ENCODE assay signal across 23 cellular contexts in genomic region chr10:100807241-100808050, GRCh38.
A peak's percentile ranks its signal among the peaks of the same experiment; 100 is the strongest.
DNase-seq lines count a peak whose midpoint lies in the region; ATAC-seq, FAIRE-seq and TF ChIP-seq lines count a peak whose summit lies in the region.
"Had no signal": no experiment of that assay in that cellular context is flagged by ENCODE, and none has a peak within 500 bp of the region (broad histone marks: within the 10 kb centered on the region; RNA-seq: fewer than 3 reads in every experiment).

No MANE protein-coding gene starts in this region.

- H3K9ac ChIP-seq in HepG2 (ENCODE audit: insufficient read depth, low read depth, low read length) = no peak overlapping the region
- H3K9ac ChIP-seq: GM23248, KMS-11 had no signal

- H3K4me2 ChIP-seq in HepG2 (ENCODE audit: low read depth, low read length) (no peak overlapping the region), osteoblast (ENCODE audit: insufficient read depth, low read length) (no peak overlapping the region)
- H3K4me2 ChIP-seq: KMS-11 had no signal

- no peaks in the 10 kb centered on the region for H3K4me1 ChIP-seq in HepG2 (ENCODE audit: insufficient read depth, low read length)
- H3K4me1 ChIP-seq in right lobe of liver = no peaks in the 10 kb centered on the region
- no peaks in the 10 kb centered on the region for H3K4me1 ChIP-seq in osteoblast (ENCODE audit: insufficient read depth, low read length)
- H3K4me1 ChIP-seq in upper lobe of right lung = no peaks in the 10 kb centered on the region
- H3K4me1 ChIP-seq: Peyer's patch had no signal

- H3K79me2 ChIP-seq in HepG2 (ENCODE audit: insufficient read depth, low read length) (no peaks in the 10 kb centered on the region), osteoblast (ENCODE audit: insufficient read depth, low read length) (no peaks in the 10 kb centered on the region)

- TF ChIP-seq EP300 in HepG2 (IDR thresholded peaks at IDR 0.05; ENCODE audit: low read depth in 2 of 2, low read length in 2 of 2) (no peak), HepG2 (CRISPR knock-in tag; IDR thresholded peaks at IDR 0.05; ENCODE audit: borderline replicate concordance) (no peak)

- FAIRE-seq in HepG2 (lab: Jason Lieb, UNC) (no peak), GM12891 (lab: Jason Lieb, UNC) (no peak)
- FAIRE-seq: GM18507 had no signal

- no peaks in the 10 kb centered on the region for H3K36me3 ChIP-seq in HepG2 (replicated peaks in 1 of 2; ENCODE audit: control insufficient read depth in 1 of 2, insufficient read depth in 2 of 2, low read length in 2 of 2)
- no peaks in the 10 kb centered on the region for H3K36me3 ChIP-seq in right lobe of liver
- H3K36me3 ChIP-seq in osteoblast (ENCODE audit: insufficient read depth, low read length) = no peaks in the 10 kb centered on the region
- H3K36me3 ChIP-seq in upper lobe of right lung = no peaks in the 10 kb centered on the region
- H3K36me3 ChIP-seq: Peyer's patch had no signal

- DNase-seq in HepG2 (ENCODE audit: low spot score) (no peak), right lobe of liver (no peak), mesenteric fat pad (ENCODE audit: low spot score) (peak; percentile 83), osteoblast (ENCODE audit: insufficient read length, low spot score, missing footprints) (peak; percentile 67), upper lobe of right lung (peak; percentile 30), AG08395 (ENCODE audit: low spot score) (no peak), GM12891 (ENCODE audit: insufficient read length, low spot score) (no peak)
- DNase-seq in stimulated activated CD4-positive, alpha-beta T cell treated with anti-CD3 and anti-CD28 coated beads, Interleukin-4, amount 100 ng/mL, for 1 hour = no peak
- DNase-seq: CD4-positive, CD25-positive, alpha-beta regulatory T cell; DMS153; DND-41; GM23248; H9; HFFc6; MM.1S; NCI-H2029 treated with DMSO at 0.1 percent for 48 hours; NCI-H69; OCI-M1; SHP77 treated with DMSO at 0.1 percent for 48 hours had no signal

- H3K27ac ChIP-seq in HepG2 (ENCODE audit: extremely low read length, insufficient read depth, low read length) (no peak overlapping the region), right lobe of liver (no peak overlapping the region), osteoblast (ENCODE audit: low read depth, low read length) (no peak overlapping the region), upper lobe of right lung (no peak overlapping the region)
- H3K27ac ChIP-seq: 22Rv1, GM23248, KMS-11, Peyer's patch had no signal

- H2AFZ ChIP-seq in HepG2 (ENCODE audit: low read length) = no peak overlapping the region
- no peak overlapping the region for H2AFZ ChIP-seq in osteoblast (ENCODE audit: low read length)
- H2AFZ ChIP-seq: GM23248 had no signal

- POLR2A ChIA-PET in HepG2 (lab: Yijun Ruan, JAX) = no interaction called here

- ATAC-seq in HepG2 (no peak), right lobe of liver (no peak), upper lobe of right lung (no peak)

- intact Hi-C loops in HepG2 (cut with micrococcal nuclease; ENCODE audit: unreplicated experiment) = no loop called here
- intact Hi-C loops in right lobe of liver (cut with DNase I) = no loop called here
- intact Hi-C loops in upper lobe of right lung (cut with DNase I) = no loop called here

- no TSS peak for BruUV-seq in HepG2 (replicated peaks; lab: Mats Ljungman, UMichigan)

- H3K9me3 ChIP-seq in HepG2 (ENCODE audit: low read length) (no peaks in the 10 kb centered on the region), right lobe of liver (no peaks in the 10 kb centered on the region), osteoblast (ENCODE audit: low read depth, low read length) (no peaks in the 10 kb centered on the region), upper lobe of right lung (no peaks in the 10 kb centered on the region)
- H3K9me3 ChIP-seq: Peyer's patch had no signal

- no peak for TF ChIP-seq RAD21 in HepG2 (CRISPR knock-in tag; IDR thresholded peaks at IDR 0.05)

- TF ChIP-seq POLR2A in HepG2 (IDR thresholded peaks at IDR 0.05; ENCODE audit: insufficient read depth in 1 of 2, low read depth in 2 of 2, low read length in 2 of 2) (no peak), right lobe of liver (IDR thresholded peaks at IDR 0.05) (no peak), GM12891 (IDR thresholded peaks at IDR 0.05; ENCODE audit: low read depth, low read length) (no peak)

- peaks cover 10 to 86% of the 10 kb centered on the region in 2 experiments; a peak in 4 of 5 replicates for H3K27me3 ChIP-seq in HepG2 (ENCODE audit: control insufficient read depth in 1 of 2, insufficient read depth in 2 of 2, low read length in 2 of 2)
- H3K27me3 ChIP-seq in right lobe of liver = no peaks in the 10 kb centered on the region
- peaks cover 88% of the 10 kb centered on the region for H3K27me3 ChIP-seq in osteoblast (ENCODE audit: insufficient read depth, low read length)
- H3K27me3 ChIP-seq in upper lobe of right lung = peaks cover 64% of the 10 kb centered on the region
- H3K27me3 ChIP-seq: Peyer's patch had no signal

- 41% methylated on average over 24 of the region's 24 CpGs for WGBS in HepG2 (ENCODE audit: low lambda C conversion rate)
- WGBS in right lobe of liver (ENCODE audit: insufficient coverage, low coverage, low lambda C conversion rate, missing lambda C conversion rate) = 60% methylated on average over 22 of the region's 24 CpGs

- no peak for TF ChIP-seq CTCF in HepG2 (CRISPR knock-in tag; IDR thresholded peaks at IDR 0.05)
- no peak for TF ChIP-seq CTCF in right lobe of liver (IDR thresholded peaks at IDR 0.05)
- TF ChIP-seq CTCF in osteoblast (IDR thresholded peaks at IDR 0.05; ENCODE audit: extremely low read depth, low read depth, low read length) = no peak
- no peak for TF ChIP-seq CTCF in upper lobe of right lung (IDR thresholded peaks at IDR 0.05)

- no peak overlapping the region for H3K4me3 ChIP-seq in HepG2 (replicated peaks in 1 of 3; ENCODE audit: insufficient read depth in 1 of 3, low read depth in 2 of 3, low read length in 3 of 3)
- no peak overlapping the region for H3K4me3 ChIP-seq in right lobe of liver
- no peak overlapping the region for H3K4me3 ChIP-seq in osteoblast (ENCODE audit: insufficient read depth, low read length)
- H3K4me3 ChIP-seq in upper lobe of right lung = no peak overlapping the region
- H3K4me3 ChIP-seq: GM23248, Peyer's patch had no signal

- in situ Hi-C loops in HepG2 (cut with HindIII; ENCODE audit: extremely low pct_ligation_motif_present, low pct_unique_long_range_greater_than_20kb) = no loop called here

- H4K20me1 ChIP-seq in HepG2 (ENCODE audit: insufficient read depth, low read length) = no peaks in the 10 kb centered on the region
- H4K20me1 ChIP-seq in osteoblast (ENCODE audit: insufficient read depth, low read length) = no peaks in the 10 kb centered on the region

- CTCF ChIA-PET in HepG2 (lab: Yijun Ruan, JAX; ENCODE audit: low intra/inter-chr PET ratio, low total read pairs) = no interaction called here

TF ChIP-seq in HepG2, 621 proteins besides CTCF, POLR2A, EP300 and RAD21:
- TF ChIP-seq, protein P1, sequence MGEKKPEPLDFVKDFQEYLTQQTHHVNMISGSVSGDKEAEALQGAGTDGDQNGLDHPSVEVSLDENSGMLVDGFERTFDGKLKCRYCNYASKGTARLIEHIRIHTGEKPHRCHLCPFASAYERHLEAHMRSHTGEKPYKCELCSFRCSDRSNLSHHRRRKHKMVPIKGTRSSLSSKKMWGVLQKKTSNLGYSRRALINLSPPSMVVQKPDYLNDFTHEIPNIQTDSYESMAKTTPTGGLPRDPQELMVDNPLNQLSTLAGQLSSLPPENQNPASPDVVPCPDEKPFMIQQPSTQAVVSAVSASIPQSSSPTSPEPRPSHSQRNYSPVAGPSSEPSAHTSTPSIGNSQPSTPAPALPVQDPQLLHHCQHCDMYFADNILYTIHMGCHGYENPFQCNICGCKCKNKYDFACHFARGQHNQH (CRISPR knock-in tag; IDR thresholded peaks at IDR 0.05) = no peak
- TF ChIP-seq MNT (IDR thresholded peaks at IDR 0.05) = peak; percentile 36; the same call in 1 of the 2 replicates

TF ChIP-seq in GM12891, 5 proteins besides CTCF, POLR2A, EP300 and RAD21:
- no peak for TF ChIP-seq TAF1 (IDR thresholded peaks at IDR 0.05; ENCODE audit: low read depth, low read length)
- no peak for TF ChIP-seq PAX5 (IDR thresholded peaks at IDR 0.05; ENCODE audit: insufficient read depth, low read length, severe bottlenecking)
- TF ChIP-seq POU2F2 (IDR thresholded peaks at IDR 0.05; ENCODE audit: low read depth, low read length) = no peak
- no peak for TF ChIP-seq SPI1 (IDR thresholded peaks at IDR 0.05; ENCODE audit: low read depth, low read length)
- no peak for TF ChIP-seq POLR2AphosphoS5 (IDR thresholded peaks at IDR 0.05; ENCODE audit: low read depth, low read length)

Comparison
In these comparisons a context has a peak if more than half of its experiments do, and no peak if none do; other contexts are left out.
1. DNase-seq: peak in mesenteric fat pad (single experiment), osteoblast (single experiment) and upper lobe of right lung (single experiment); none in HepG2 (single experiment), right lobe of liver (0 of 3), AG08395 (single experiment), stimulated activated CD4-positive, alpha-beta T cell treated with anti-CD3 and anti-CD28 coated beads, Interleukin-4, amount 100 ng/mL, for 1 hour (single experiment) and GM12891 (single experiment).